Comparison of ENCODE assay signal across 18 cellular contexts in genomic region chr18:47561316-47561715, GRCh38.
"Had no signal": no experiment of that assay in that cellular context is flagged by ENCODE, and none has a peak within 500 bp of the region (broad histone marks: within the 10 kb centered on the region; RNA-seq: fewer than 3 reads in every experiment).

No MANE protein-coding gene starts in this region.

- H3K79me2 ChIP-seq: parathyroid adenoma had no signal

- H3K9me3 ChIP-seq: upper lobe of right lung had no signal

- H3K36me3 ChIP-seq: gastroesophageal sphincter, heart right ventricle, spleen, upper lobe of right lung had no signal

- H2AFZ ChIP-seq: parathyroid adenoma had no signal

- H3K27me3 ChIP-seq: upper lobe of right lung had no signal

- H3K27ac ChIP-seq: gastroesophageal sphincter, heart right ventricle, parathyroid adenoma, spleen, upper lobe of right lung had no signal

- H3K4me1 ChIP-seq: gastroesophageal sphincter, heart right ventricle, parathyroid adenoma, spleen, upper lobe of right lung had no signal

- H3K9ac ChIP-seq: parathyroid adenoma had no signal

- DNase-seq: activated CD4-positive, alpha-beta memory T cell treated with anti-CD3 and anti-CD28 coated beads, Interleukin-2, amount 10 ng/mL, durations not matched to agents 7 days and 5 days; activated CD4-positive, alpha-beta T cell treated with anti-CD3 and anti-CD28 coated beads for 48 hours; activated CD4-positive, CD25-positive, alpha-beta regulatory T cell; activated CD8-positive, alpha-beta memory T cell treated with anti-CD3 and anti-CD28 coated beads, Interleukin-2, amount 10 ng/mL, durations not matched to agents 7 days and 5 days; cerebellar nuclear complex; cortex of kidney; effector CD4-positive, alpha-beta T cell; heart right ventricle; immature natural killer cell; left cardiac atrium; natural killer cell; spleen; stimulated activated CD4-positive, alpha-beta T cell treated with anti-CD3 and anti-CD28 coated beads, Interleukin-4, amount 100 ng/mL, for 4 hours; upper lobe of right lung had no signal

- ATAC-seq: activated CD8-positive, alpha-beta memory T cell treated with anti-CD3 and anti-CD28 coated beads, Interleukin-2, amount 10 ng/mL, durations not matched to agents 7 days and 5 days; esophagus mucosa; gastroesophageal sphincter; heart right ventricle; left cardiac atrium; natural killer cell; stimulated activated memory B cell treated with anti-CD40 and anti-IgM and Interleukin-4, amounts not matched to agents 10 μg/mL and 1 μg/mL and 100 μg/mL, for 72 hours; upper lobe of right lung had no signal

- H3K4me3 ChIP-seq: gastroesophageal sphincter, heart right ventricle, spleen, upper lobe of right lung had no signal
